Comparison of ENCODE assay signal across 22 cellular contexts in the genomic region with DNA sequence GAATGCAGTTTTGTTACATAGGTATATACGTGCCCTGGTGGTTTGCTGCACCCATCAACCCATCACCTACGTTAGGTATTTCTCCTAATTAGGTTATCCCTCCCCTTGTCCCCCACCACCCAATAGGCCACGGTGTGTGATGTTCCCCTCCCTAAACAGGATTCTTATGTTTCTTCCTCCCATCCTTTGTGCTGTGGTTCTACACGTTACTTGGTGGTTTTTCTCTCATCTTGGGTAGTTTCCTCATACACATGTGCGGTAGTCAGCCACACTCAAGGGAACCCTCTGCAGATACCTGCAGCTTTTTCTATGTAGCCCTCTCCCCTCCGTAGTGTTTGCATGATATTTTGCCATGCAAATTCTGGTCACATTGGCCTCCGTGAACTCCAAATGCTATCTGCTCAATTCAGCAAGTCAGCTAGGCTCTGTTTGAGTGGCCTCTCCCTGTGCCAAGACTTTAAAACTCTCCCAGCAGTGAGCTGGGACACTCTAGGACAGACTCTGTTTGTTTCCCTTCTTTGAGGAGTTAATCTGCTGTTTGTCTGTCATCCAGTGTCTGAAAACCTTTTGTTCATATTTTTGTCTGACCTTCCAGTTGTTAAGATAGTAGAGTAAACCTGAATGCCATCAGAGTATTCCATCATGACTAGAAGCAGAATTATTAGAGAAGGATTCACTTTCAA. TPM values are rescaled to one million over a fixed set of nuclear protein-coding genes. Genes with fewer than 3 reads are reported as not detected.
DNase-seq lines count a peak whose midpoint lies in the region; ATAC-seq and TF ChIP-seq lines count a peak whose summit lies in the region.
"Had no signal": no experiment of that assay in that cellular context is flagged by ENCODE, and none has a peak within 500 bp of the region (broad histone marks: within the 10 kb centered on the region; RNA-seq: fewer than 3 reads in every experiment).

No MANE protein-coding gene starts in this region.

- no peaks in the 10 kb centered on the region for H3K27me3 Mint-ChIP-seq in activated naive CD4-positive, alpha-beta T cell treated with anti-CD3 and anti-CD28 coated beads, Interleukin-2, amount 50 U/mL, for 24 hours
- no peaks in the 10 kb centered on the region for H3K27me3 Mint-ChIP-seq in activated naive CD4-positive, alpha-beta T cell treated with anti-CD3 and anti-CD28 coated beads for 36 hours (ENCODE audit: low read depth)
- H3K27me3 Mint-ChIP-seq in neural crest cell (ENCODE audit: low read depth) = no peaks in the 10 kb centered on the region
- H3K27me3 Mint-ChIP-seq in CD14-positive monocyte (ENCODE audit: low read depth in 3 of 3) = peaks cover 0 to 2% (median 0%) of the 10 kb centered on the region in 3 donors

- intact Hi-C loops in activated naive CD4-positive, alpha-beta T cell treated with anti-CD3 and anti-CD28 coated beads for 36 hours (cut with micrococcal nuclease) = no loop called here
- intact Hi-C loops in heart left ventricle (cut with DNase I) = no loop called here
- intact Hi-C loops in prostate gland (cut with DNase I) = no loop called here
- intact Hi-C loops in CD14-positive monocyte (cut with micrococcal nuclease) = no loop called here

- in situ Hi-C loops in SK-MEL-5 (cut with HindIII; ENCODE audit: low pct_unique_long_range_greater_than_20kb, low sequenced_read_pairs) = no loop called here

- no peak for DNase-seq in activated naive CD4-positive, alpha-beta T cell treated with anti-CD3 and anti-CD28 coated beads for 36 hours
- DNase-seq in SK-MEL-5 (ENCODE audit: low read depth, low spot score) = peak; percentile 15
- no peak for DNase-seq in heart left ventricle
- DNase-seq in neural crest cell (ENCODE audit: low read depth, low spot score) = no peak
- DNase-seq in NCI-H1930 (lab: John Stamatoyannopoulos, UW) = no peak
- no peak for DNase-seq in prostate gland (ENCODE audit: low spot score)
- no peak for DNase-seq in CD14-positive monocyte (ENCODE audit: low spot score)
- DNase-seq: amniotic stem cell; caudate nucleus; COR-L47; DMS79 treated with DMSO at 0.1 percent for 48 hours; foreskin fibroblast; hippocampal formation; KBM-7; mammary epithelial cell; NCI-H2171 treated with DMSO at 0.1 percent for 48 hours; NCI-H69; stimulated activated CD4-positive, alpha-beta T cell treated with anti-CD3 and anti-CD28 coated beads, Interleukin-15, amount 100 ng/mL, for 24 hours; stimulated activated CD8-positive, alpha-beta memory T cell treated with anti-CD3 and anti-CD28 coated beads, Interleukin-4, amount 100 ng/mL, for 48 hours; substantia nigra had no signal

- H3K9me3 ChIP-seq in heart left ventricle (no peaks in the 10 kb centered on the region), prostate gland (no peaks in the 10 kb centered on the region)

- ATAC-seq in heart left ventricle = peak; percentile 32 to 77 (median 71)
- ATAC-seq: sciatic nerve had no signal

- CTCF ChIA-PET in activated naive CD4-positive, alpha-beta T cell treated with anti-CD3 and anti-CD28 coated beads for 36 hours (lab: Charles Lee) = interaction anchor here (0.6 kb wide), 1 partner anchor 9 kb away, joined by 3 read pairs; no protein-coding TSS in a partner anchor

- H3K36me3 ChIP-seq in heart left ventricle (peaks cover 0 to 99% (median 83%) of the 10 kb centered on the region in 9 donors), prostate gland (no peaks in the 10 kb centered on the region)

- peaks cover 13% of the 10 kb centered on the region for H3K36me3 Mint-ChIP-seq in activated naive CD4-positive, alpha-beta T cell treated with anti-CD3 and anti-CD28 coated beads, Interleukin-2, amount 50 U/mL, for 24 hours
- H3K36me3 Mint-ChIP-seq in activated naive CD4-positive, alpha-beta T cell treated with anti-CD3 and anti-CD28 coated beads for 36 hours (ENCODE audit: low read depth) = peaks cover 10% of the 10 kb centered on the region
- H3K36me3 Mint-ChIP-seq in neural crest cell (ENCODE audit: low read depth) = peaks cover 2% of the 10 kb centered on the region
- peaks cover 81 to 92% of the 10 kb centered on the region in 2 donors for H3K36me3 Mint-ChIP-seq in CD14-positive monocyte

- H3K27ac Mint-ChIP-seq in activated naive CD4-positive, alpha-beta T cell treated with anti-CD3 and anti-CD28 coated beads, Interleukin-2, amount 50 U/mL, for 24 hours = peak overlapping the region; percentile 65
- no peak overlapping the region for H3K27ac Mint-ChIP-seq in activated naive CD4-positive, alpha-beta T cell treated with anti-CD3 and anti-CD28 coated beads for 36 hours
- peak overlapping the region; percentile 89 for H3K27ac Mint-ChIP-seq in neural crest cell (ENCODE audit: unreplicated experiment)
- H3K27ac Mint-ChIP-seq in CD14-positive monocyte = peak overlapping the region in 1 of 7 donors; percentile 68

- H3K4me1 Mint-ChIP-seq in activated naive CD4-positive, alpha-beta T cell treated with anti-CD3 and anti-CD28 coated beads, Interleukin-2, amount 50 U/mL, for 24 hours = peaks cover 10% of the 10 kb centered on the region
- peaks cover 4% of the 10 kb centered on the region for H3K4me1 Mint-ChIP-seq in activated naive CD4-positive, alpha-beta T cell treated with anti-CD3 and anti-CD28 coated beads for 36 hours (ENCODE audit: low read depth)
- H3K4me1 Mint-ChIP-seq in neural crest cell (peaks cover 4% of the 10 kb centered on the region), CD14-positive monocyte (peaks cover 3% of the 10 kb centered on the region)

- no peak overlapping the region for H3K4me3 Mint-ChIP-seq in activated naive CD4-positive, alpha-beta T cell treated with anti-CD3 and anti-CD28 coated beads, Interleukin-2, amount 50 U/mL, for 24 hours
- no peak overlapping the region for H3K4me3 Mint-ChIP-seq in activated naive CD4-positive, alpha-beta T cell treated with anti-CD3 and anti-CD28 coated beads for 36 hours
- H3K4me3 Mint-ChIP-seq in neural crest cell (no peak overlapping the region), CD14-positive monocyte (no peak overlapping the region)

- H3K27me3 ChIP-seq in heart left ventricle (no peaks in the 10 kb centered on the region), prostate gland (replicated peaks; ENCODE audit: insufficient read depth) (no peaks in the 10 kb centered on the region)

- TF ChIP-seq CTCF in heart left ventricle (IDR thresholded peaks at IDR 0.05) (no peak), neural crest cell (conservative IDR thresholded peaks at IDR 0.05) (no peak), prostate gland (IDR thresholded peaks at IDR 0.05) (no peak), CD14-positive monocyte (IDR thresholded peaks at IDR 0.05) (no peak)

- peaks cover 0 to 13% (median 0%) of the 10 kb centered on the region in 12 donors for H3K4me1 ChIP-seq in heart left ventricle
- no peaks in the 10 kb centered on the region for H3K4me1 ChIP-seq in prostate gland (replicated peaks)

- WGBS in heart left ventricle, 4 donors = 66 to 80% (median 74%) methylated on average over 7 of the region's 7 CpGs
- WGBS in prostate gland = 76% methylated on average over 7 of the region's 7 CpGs

- H3K4me3 ChIP-seq in heart left ventricle (no peak overlapping the region), prostate gland (no peak overlapping the region)

- H3K27ac ChIP-seq in heart left ventricle = peak overlapping the region in 1 of 12 donors; percentile 17
- H3K27ac ChIP-seq in prostate gland = no peak overlapping the region

- no peaks in the 10 kb centered on the region for H3K9me3 Mint-ChIP-seq in activated naive CD4-positive, alpha-beta T cell treated with anti-CD3 and anti-CD28 coated beads, Interleukin-2, amount 50 U/mL, for 24 hours
- no peaks in the 10 kb centered on the region for H3K9me3 Mint-ChIP-seq in activated naive CD4-positive, alpha-beta T cell treated with anti-CD3 and anti-CD28 coated beads for 36 hours
- H3K9me3 Mint-ChIP-seq in neural crest cell (no peaks in the 10 kb centered on the region), CD14-positive monocyte (no peaks in the 10 kb centered on the region)

- TF ChIP-seq POLR2A in heart left ventricle (IDR thresholded peaks at IDR 0.05) (no peak), prostate gland (IDR thresholded peaks at IDR 0.05) (no peak)

RNA-seq across cellular contexts. Expression of a gene that starts 41.0 kb away (rescaled TPM):
- 10 to 100 TPM; 10.7 to 10.8 TPM for total RNA-seq in activated naive CD4-positive, alpha-beta T cell treated with anti-CD3 and anti-CD28 coated beads for 36 hours
- 37.4 and 37.6 TPM in 2 replicates for total RNA-seq in SK-MEL-5 (2014; rRNA removed; shearing (Covaris generic))
- polyA plus RNA-seq in SK-MEL-5 (2015; cell fraction: cytosol; rRNA removed) = 24.6 and 24.9 TPM in 2 replicates
- polyA plus RNA-seq in SK-MEL-5 (2015; cell fraction: nucleus; rRNA removed) = 21.2 and 25.4 TPM in 2 replicates
- total RNA-seq in heart left ventricle = 10 to 100 TPM; 14.8 to 21.2 (median 19.6) TPM
- polyA plus RNA-seq in heart left ventricle = 10 to 100 TPM in 1 of 2 donors, 1 to 10 TPM in 1; 5.7 to 15.8 TPM
- 17.0 and 17.7 TPM in 2 replicates for total RNA-seq in neural crest cell
- 10 to 100 TPM; 20.8 to 49.6 TPM for total RNA-seq in prostate gland
- polyA plus RNA-seq in CD14-positive monocyte = 10 to 100 TPM; 13.6 to 17.3 TPM
